ENCODE assay signal across 2 cellular contexts in genomic region chr11:2928605-2929510, GRCh38.
A peak's percentile ranks its signal among the peaks of the same experiment; 100 is the strongest.
TF ChIP-seq lines count a peak whose summit lies in the region.

Gene PHLDA2 (minus strand): TSS chr11:2929420. CDS start chr11:2929364, 56 bp downstream.

TF ChIP-seq in HEK293, 187 proteins besides CTCF, POLR2A, EP300 and RAD21 (continued from another document and continues in another):
- TF ChIP-seq PRDM6 (tag by site-specific recombination; IDR thresholded peaks at IDR 0.05) = no peak
- no peak for TF ChIP-seq PRDM2 (tag by site-specific recombination; IDR thresholded peaks at IDR 0.05; ENCODE audit: borderline replicate concordance)
- peak; percentile 66; the same call in 1 of the 2 replicates for TF ChIP-seq ZNF501 (tag by site-specific recombination; IDR thresholded peaks at IDR 0.05)
- TF ChIP-seq GLIS2 (tag by site-specific recombination; IDR thresholded peaks at IDR 0.05) = no peak
- peak; percentile 41; the same call in 1 of the 2 replicates for TF ChIP-seq ZIC2 (tag by site-specific recombination; IDR thresholded peaks at IDR 0.05)
- no peak for TF ChIP-seq ZNF146 (tag by site-specific recombination; IDR thresholded peaks at IDR 0.05)
- no peak for TF ChIP-seq GLIS1 (tag by site-specific recombination; IDR thresholded peaks at IDR 0.05)
- peak; percentile 89 for TF ChIP-seq KLF17 (tag by site-specific recombination; IDR thresholded peaks at IDR 0.05)
- no peak for TF ChIP-seq HOXA7 (CRISPR knock-in tag; IDR thresholded peaks at IDR 0.05; ENCODE audit: borderline replicate concordance)
- no peak for TF ChIP-seq ZNF140 (tag by site-specific recombination; IDR thresholded peaks at IDR 0.05)
- TF ChIP-seq ZNF707 (tag by site-specific recombination; IDR thresholded peaks at IDR 0.05) = no peak
- TF ChIP-seq SP2 (tag by site-specific recombination; IDR thresholded peaks at IDR 0.05) = no peak; the same call in 1 of the 2 replicates
- no peak for TF ChIP-seq ZNF621 (tag by site-specific recombination; IDR thresholded peaks at IDR 0.05)
- TF ChIP-seq ZBTB44 (tag by site-specific recombination; IDR thresholded peaks at IDR 0.05) = no peak
- no peak for TF ChIP-seq ZNF654 (tag by site-specific recombination; IDR thresholded peaks at IDR 0.05; ENCODE audit: low read depth)
- no peak for TF ChIP-seq ZNF548 (tag by site-specific recombination; IDR thresholded peaks at IDR 0.05)
- TF ChIP-seq ZNF132 (tag by site-specific recombination; IDR thresholded peaks at IDR 0.05; ENCODE audit: borderline replicate concordance) = no peak
- no peak for TF ChIP-seq ZSCAN30 (tag by site-specific recombination; IDR thresholded peaks at IDR 0.05)
- no peak for TF ChIP-seq ZFP3 (tag by site-specific recombination; IDR thresholded peaks at IDR 0.05; ENCODE audit: low read depth)

TF ChIP-seq in SK-N-SH, 30 proteins besides CTCF, POLR2A, EP300 and RAD21 (continued from another document):
- TF ChIP-seq FOSL2 (IDR thresholded peaks at IDR 0.05; ENCODE audit: borderline replicate concordance, low read depth) (no peak), ELF1 (IDR thresholded peaks at IDR 0.05) (no peak), USF2 (IDR thresholded peaks at IDR 0.05; ENCODE audit: borderline replicate concordance, low read depth, low read length) (no peak), GABPA (IDR thresholded peaks at IDR 0.05; ENCODE audit: low read depth) (no peak), USF1 (IDR thresholded peaks at IDR 0.05; ENCODE audit: borderline replicate concordance, low read depth) (no peak), RXRA (IDR thresholded peaks at IDR 0.05; ENCODE audit: borderline replicate concordance, low read depth) (no peak), JUND (IDR thresholded peaks at IDR 0.05) (no peak), PBX3 (IDR thresholded peaks at IDR 0.05) (no peak), EZH2phosphoT487 (IDR thresholded peaks at IDR 0.05; ENCODE audit: borderline replicate concordance, low read depth) (no peak), FOXM1 (IDR thresholded peaks at IDR 0.05; ENCODE audit: low read depth) (no peak), POLR2AphosphoS5 (IDR thresholded peaks at IDR 0.05; ENCODE audit: low read depth, low read length) (peak; percentile 65), TAF1 (IDR thresholded peaks at IDR 0.05; ENCODE audit: borderline replicate concordance, low read depth, low read length) (0 out of 2 replicates have a peak, but pooled peaks have one; percentile 38), YY1 (IDR thresholded peaks at IDR 0.05; ENCODE audit: low read depth) (no peak), TEAD4 (IDR thresholded peaks at IDR 0.05; ENCODE audit: borderline replicate concordance, insufficient read depth) (no peak)
